Comparison of ENCODE assay signal across 19 cellular contexts in the genomic region with DNA sequence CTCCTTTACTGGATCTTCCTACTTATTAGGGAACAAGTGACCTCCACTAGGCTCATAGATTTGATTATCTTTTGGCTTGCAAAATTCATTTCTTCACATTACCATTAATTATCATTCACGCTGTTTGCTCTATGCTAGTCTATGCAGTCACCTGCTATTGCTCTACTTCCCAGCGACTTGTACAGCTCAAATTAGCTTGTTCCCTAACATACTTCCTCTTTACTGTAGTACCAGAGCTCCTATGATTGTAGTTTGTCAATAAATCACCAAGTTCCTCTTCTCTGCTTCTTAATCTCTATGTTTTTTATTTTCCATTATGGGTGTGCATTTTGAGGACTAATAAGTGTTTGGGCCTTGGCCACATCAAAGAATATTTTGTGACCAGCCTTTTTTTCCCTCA. TPM values are rescaled to one million over a fixed set of nuclear protein-coding genes. Genes with fewer than 3 reads are reported as not detected.
"Had no signal": no experiment of that assay in that cellular context is flagged by ENCODE, and none has a peak within 500 bp of the region (broad histone marks: within the 10 kb centered on the region; RNA-seq: fewer than 3 reads in every experiment).

No MANE protein-coding gene starts in this region.

- DNase-seq: activated CD4-positive, alpha-beta T cell treated with anti-CD3 and anti-CD28 coated beads for 4 hours; activated CD8-positive, alpha-beta T cell treated with anti-CD3 and anti-CD28 coated beads for 36 hours; activated effector memory CD4-positive, alpha-beta T cell treated with anti-CD3 and anti-CD28 coated beads, Interleukin-2, amount 50 U/mL, for 16 hours; activated T-cell treated with anti-CD3 and anti-CD28 coated beads, Interleukin-2, amount 50 U/mL, for 4 hours; adrenal gland; dorsolateral prefrontal cortex; endodermal cell; erythroblast; islet precursor cell; left lung; mammary epithelial cell; natural killer cell; T-helper 9 cell; WERI-Rb-1 had no signal

- ATAC-seq: activated CD8-positive, alpha-beta T cell treated with anti-CD3 and anti-CD28 coated beads for 36 hours; activated T-cell treated with anti-CD3 and anti-CD28 coated beads, Interleukin-2, amount 50 U/mL, for 4 hours; left lung; natural killer cell; stimulated activated effector memory CD8-positive, alpha-beta T cell treated with anti-CD3 and anti-CD28 coated beads, Interleukin-12 subunit alpha, Interleukin-12 subunit beta, amount 100 ng/mL, for 72 hours had no signal

- H3K9me3 ChIP-seq: adrenal gland, left lung had no signal

- H3K4me3 ChIP-seq: adrenal gland, dorsolateral prefrontal cortex, left lung had no signal

- H3K4me1 Mint-ChIP-seq: activated naive CD4-positive, alpha-beta T cell treated with anti-CD3 and anti-CD28 coated beads, Interleukin-2, amount 50 U/mL, for 24 hours; endodermal cell; natural killer cell; stimulated activated effector memory CD8-positive, alpha-beta T cell treated with anti-CD3 and anti-CD28 coated beads, Interleukin-12 subunit alpha, Interleukin-12 subunit beta, amount 100 ng/mL, for 72 hours had no signal

- H3K27ac Mint-ChIP-seq: activated CD8-positive, alpha-beta T cell treated with anti-CD3 and anti-CD28 coated beads for 36 hours; activated naive CD4-positive, alpha-beta T cell treated with anti-CD3 and anti-CD28 coated beads, Interleukin-2, amount 50 U/mL, for 24 hours; endodermal cell; natural killer cell; stimulated activated effector memory CD8-positive, alpha-beta T cell treated with anti-CD3 and anti-CD28 coated beads, Interleukin-12 subunit alpha, Interleukin-12 subunit beta, amount 100 ng/mL, for 72 hours had no signal

- H3K9me3 Mint-ChIP-seq: activated CD8-positive, alpha-beta T cell treated with anti-CD3 and anti-CD28 coated beads for 36 hours; activated naive CD4-positive, alpha-beta T cell treated with anti-CD3 and anti-CD28 coated beads, Interleukin-2, amount 50 U/mL, for 24 hours; activated T-cell treated with anti-CD3 and anti-CD28 coated beads, Interleukin-2, amount 50 U/mL, for 4 hours; natural killer cell; stimulated activated effector memory CD8-positive, alpha-beta T cell treated with anti-CD3 and anti-CD28 coated beads, Interleukin-12 subunit alpha, Interleukin-12 subunit beta, amount 100 ng/mL, for 72 hours had no signal

- H3K36me3 Mint-ChIP-seq: natural killer cell; stimulated activated effector memory CD8-positive, alpha-beta T cell treated with anti-CD3 and anti-CD28 coated beads, Interleukin-12 subunit alpha, Interleukin-12 subunit beta, amount 100 ng/mL, for 72 hours had no signal

- H3K4me3 Mint-ChIP-seq: activated CD8-positive, alpha-beta T cell treated with anti-CD3 and anti-CD28 coated beads for 36 hours; activated naive CD4-positive, alpha-beta T cell treated with anti-CD3 and anti-CD28 coated beads, Interleukin-2, amount 50 U/mL, for 24 hours; activated T-cell treated with anti-CD3 and anti-CD28 coated beads, Interleukin-2, amount 50 U/mL, for 4 hours; endodermal cell; natural killer cell; stimulated activated effector memory CD8-positive, alpha-beta T cell treated with anti-CD3 and anti-CD28 coated beads, Interleukin-12 subunit alpha, Interleukin-12 subunit beta, amount 100 ng/mL, for 72 hours had no signal

- H3K27ac ChIP-seq: adrenal gland, dorsolateral prefrontal cortex, left lung, WERI-Rb-1 had no signal

RNA-seq across cellular contexts. Expression of a gene that starts 26.8 kb away (rescaled TPM):
- total RNA-seq: activated CD8-positive, alpha-beta T cell treated with anti-CD3 and anti-CD28 coated beads for 36 hours; activated T-cell treated with anti-CD3 and anti-CD28 coated beads, Interleukin-2, amount 50 U/mL, for 4 hours; adrenal gland; cardiac septum; left lung; mammary epithelial cell; natural killer cell; posterior vena cava; urinary bladder had no signal

RNA-seq across cellular contexts. Expression of a gene that starts 54.4 kb away (rescaled TPM):
- total RNA-seq: activated CD8-positive, alpha-beta T cell treated with anti-CD3 and anti-CD28 coated beads for 36 hours; activated T-cell treated with anti-CD3 and anti-CD28 coated beads, Interleukin-2, amount 50 U/mL, for 4 hours; adrenal gland; cardiac septum; left lung; mammary epithelial cell; natural killer cell; posterior vena cava; urinary bladder had no signal
